29 cellular contexts compared by ENCODE assay signal in the genomic region with DNA sequence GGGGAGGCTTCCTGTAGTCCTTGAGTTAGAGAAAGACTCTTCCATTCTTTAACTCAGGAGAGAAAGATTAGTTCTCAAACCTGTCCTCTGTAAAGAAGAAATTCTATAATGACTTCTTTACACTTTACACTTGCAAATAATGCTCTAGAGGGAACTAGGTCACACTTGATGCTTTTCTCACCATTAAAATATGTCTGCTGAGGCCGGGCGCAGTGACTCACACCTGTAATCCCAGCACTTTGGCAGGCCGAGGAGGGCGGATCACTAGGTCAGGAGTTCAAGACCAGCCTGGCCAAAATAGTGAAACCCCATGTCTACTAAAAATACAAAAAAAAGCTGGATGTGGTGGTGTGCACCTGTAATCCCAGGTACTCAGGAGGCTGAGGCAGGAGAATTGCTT. TPM values are rescaled to one million over a fixed set of nuclear protein-coding genes. Genes with fewer than 3 reads are reported as not detected.
A peak's percentile ranks its signal among the peaks of the same experiment; 100 is the strongest.
DNase-seq lines count a peak whose midpoint lies in the region; ATAC-seq and TF ChIP-seq lines count a peak whose summit lies in the region.
"Had no signal": no experiment of that assay in that cellular context is flagged by ENCODE, and none has a peak within 500 bp of the region (broad histone marks: within the 10 kb centered on the region; RNA-seq: fewer than 3 reads in every experiment).

No MANE protein-coding gene starts in this region.

- H3K4me1 ChIP-seq in stomach: peaks cover 13 to 69% (median 34%) of the 10 kb centered on the region in 4 donors
- H3K4me1 ChIP-seq: uterus had no signal

- peak overlapping the region; percentile 92 for H3K4me3 Mint-ChIP-seq in osteocyte (ENCODE audit: unreplicated experiment)
- H3K4me3 Mint-ChIP-seq: central memory CD8-positive, alpha-beta T cell; naive B cell; stimulated activated memory B cell treated with anti-CD40 and anti-IgM and Interleukin-4, amounts not matched to agents 10 μg/mL and 1 μg/mL and 100 μg/mL, for 72 hours; WTC11 had no signal

- no peak for TF ChIP-seq POLR2A in stomach (IDR thresholded peaks at IDR 0.05)

- ATAC-seq in GM21423 (IDR thresholded peaks at IDR 0.05; ENCODE audit: unreplicated experiment) (no peak), GM18520 (IDR thresholded peaks at IDR 0.05; ENCODE audit: unreplicated experiment) (no peak)
- ATAC-seq: activated naive CD4-positive, alpha-beta T cell treated with anti-CD3 and anti-CD28 coated beads, Interleukin-2, amount 50 U/mL, for 72 hours; heart right ventricle; HepG2; stimulated activated memory B cell treated with anti-CD40 and anti-IgM and Interleukin-4, amounts not matched to agents 10 μg/mL and 1 μg/mL and 100 μg/mL, for 72 hours; WTC11 had no signal

- no peak for TF ChIP-seq EP300 in stomach (IDR thresholded peaks at IDR 0.05)

- peak; percentile 78 for DNase-seq in EL
- peak; percentile 79 for DNase-seq in MG63
- peak; percentile 64 for DNase-seq in brain microvascular endothelial cell
- DNase-seq in osteocyte (ENCODE audit: extremely low spot score, unreplicated experiment): no peak
- DNase-seq in stomach: no peak
- no peak for DNase-seq in activated CD4-positive, CD25-positive, alpha-beta regulatory T cell (lab: John Stamatoyannopoulos, UW)
- DNase-seq: activated CD8-positive, alpha-beta memory T cell treated with anti-CD3 and anti-CD28 coated beads, Interleukin-2, amount 50 U/mL, for 48 hours; C1 segment of cervical spinal cord; dorsolateral prefrontal cortex; GOT3; heart right ventricle; naive B cell; NCI-H1092; NCI-H187 treated with DMSO at 0.1 percent for 48 hours; NCI-H345; NCI-H748 treated with DMSO at 0.1 percent for 48 hours; nucleus accumbens; Right ventricle myocardium superior; stimulated activated CD4-positive, alpha-beta T cell treated with anti-CD3 and anti-CD28 coated beads, Interleukin-2, amount 100 ng/mL, for 48 hours; T-helper 9 cell; uterus had no signal

- TF ChIP-seq CTCF in brain microvascular endothelial cell (IDR thresholded peaks at IDR 0.05; ENCODE audit: low read depth, low read length, missing control alignments) (no peak), osteocyte (IDR thresholded peaks at IDR 0.05) (no peak), stomach (IDR thresholded peaks at IDR 0.05) (no peak)

- H3K27me3 ChIP-seq in MG63: no peaks in the 10 kb centered on the region
- H3K27me3 ChIP-seq in brain microvascular endothelial cell (replicated peaks): no peaks in the 10 kb centered on the region
- peaks cover 0 to 11% (median under 1%) of the 10 kb centered on the region in 3 donors for H3K27me3 ChIP-seq in stomach
- H3K27me3 ChIP-seq: uterus had no signal

- H3K27me3 Mint-ChIP-seq in osteocyte (ENCODE audit: unreplicated experiment): no peaks in the 10 kb centered on the region

- H3K27ac ChIP-seq in brain microvascular endothelial cell (peak overlapping the region; percentile 33), stomach (no peak overlapping the region)
- H3K27ac ChIP-seq: dorsolateral prefrontal cortex, heart right ventricle, uterus had no signal

- no peaks in the 10 kb centered on the region for H3K9me3 Mint-ChIP-seq in osteocyte (ENCODE audit: unreplicated experiment)
- H3K9me3 Mint-ChIP-seq: activated naive CD4-positive, alpha-beta T cell treated with anti-CD3 and anti-CD28 coated beads, Interleukin-2, amount 50 U/mL, for 72 hours; activated T-helper 2 cell treated with anti-CD3 and anti-CD28 coated beads, Interferon-gamma antibody, Interleukin-2, Interleukin-4, amounts not matched to agents 10 μg/mL and 5 μg/mL and 100 μg/mL, durations not matched to agents 14 hours and 24 hours and 36 hours; central memory CD8-positive, alpha-beta T cell; stimulated activated memory B cell treated with anti-CD40 and anti-IgM and Interleukin-4, amounts not matched to agents 10 μg/mL and 1 μg/mL and 100 μg/mL, for 72 hours; WTC11 had no signal

- whole genome bisulfite sequencing in stomach, 5 donors: 48 to 69% (median 58%) methylated on average over 4 of the region's 4 CpGs

- peak overlapping the region; percentile 97 for H3K27ac Mint-ChIP-seq in osteocyte (ENCODE audit: unreplicated experiment)
- H3K27ac Mint-ChIP-seq: activated naive CD4-positive, alpha-beta T cell treated with anti-CD3 and anti-CD28 coated beads, Interleukin-2, amount 50 U/mL, for 72 hours; activated T-helper 2 cell treated with anti-CD3 and anti-CD28 coated beads, Interferon-gamma antibody, Interleukin-2, Interleukin-4, amounts not matched to agents 10 μg/mL and 5 μg/mL and 100 μg/mL, durations not matched to agents 14 hours and 24 hours and 36 hours; naive B cell; stimulated activated memory B cell treated with anti-CD40 and anti-IgM and Interleukin-4, amounts not matched to agents 10 μg/mL and 1 μg/mL and 100 μg/mL, for 72 hours; WTC11 had no signal

- H3K36me3 Mint-ChIP-seq in osteocyte (ENCODE audit: unreplicated experiment): peaks cover 82% of the 10 kb centered on the region
- H3K36me3 Mint-ChIP-seq: activated naive CD4-positive, alpha-beta T cell treated with anti-CD3 and anti-CD28 coated beads, Interleukin-2, amount 50 U/mL, for 72 hours; naive B cell; stimulated activated memory B cell treated with anti-CD40 and anti-IgM and Interleukin-4, amounts not matched to agents 10 μg/mL and 1 μg/mL and 100 μg/mL, for 72 hours; WTC11 had no signal

- no peaks in the 10 kb centered on the region for H3K9me3 ChIP-seq in MG63
- H3K9me3 ChIP-seq in stomach: no peaks in the 10 kb centered on the region
- H3K9me3 ChIP-seq: heart right ventricle, uterus had no signal

- H3K4me3 ChIP-seq in MG63 (no peak overlapping the region), brain microvascular endothelial cell (ENCODE audit: low read depth, low read length) (no peak overlapping the region), stomach (no peak overlapping the region)
- H3K4me3 ChIP-seq: uterus had no signal

- H3K36me3 ChIP-seq in MG63 (peaks cover 59% of the 10 kb centered on the region), brain microvascular endothelial cell (replicated peaks) (peaks cover 18% of the 10 kb centered on the region), stomach (peaks cover 0 to 28% (median 11%) of the 10 kb centered on the region in 4 donors)
- H3K36me3 ChIP-seq: uterus had no signal

- in situ Hi-C loops in brain microvascular endothelial cell (cut with HindIII; ENCODE audit: low pct_ligation_motif_present, low sequenced_read_pairs): no loop called here

- peaks cover 86% of the 10 kb centered on the region for H3K4me1 Mint-ChIP-seq in osteocyte (ENCODE audit: unreplicated experiment)
- H3K4me1 Mint-ChIP-seq: central memory CD8-positive, alpha-beta T cell had no signal

- intact Hi-C loops in stomach (cut with DNase I; ENCODE audit: low total_unique reads): no loop called here

RNA-seq across cellular contexts. Expression of gene NTN4, which starts 6.3 kb away (rescaled TPM):
- total RNA-seq in MG63 (2014; rRNA removed; shearing (Covaris generic); ENCODE audit: low replicate concordance): 39.1 and 43.1 TPM in 2 replicates
- 654 and 670 TPM in 2 replicates for total RNA-seq in osteocyte
- total RNA-seq in stomach: 100 to 1,000 TPM in 1 of 5 donors, 10 to 100 TPM in 4; 11.0 to 110 (median 50.7) TPM
- 10 to 100 TPM; 10.5 to 23.5 (median 13.0) TPM for polyA plus RNA-seq in stomach
- total RNA-seq: activated naive CD4-positive, alpha-beta T cell treated with anti-CD3 and anti-CD28 coated beads, Interleukin-2, amount 50 U/mL, for 72 hours; activated T-helper 2 cell treated with anti-CD3 and anti-CD28 coated beads, Interferon-gamma antibody, Interleukin-2, Interleukin-4, amounts not matched to agents 10 μg/mL and 5 μg/mL and 100 μg/mL, durations not matched to agents 14 hours and 24 hours and 36 hours had no signal

Comparison
In these comparisons a context has a peak if more than half of its experiments do, and no peak if none do; other contexts are left out.
1. DNase-seq: peak in EL (single experiment), MG63 (single experiment) and brain microvascular endothelial cell (single experiment); none in osteocyte (single experiment), stomach (single experiment) and activated CD4-positive, CD25-positive, alpha-beta regulatory T cell (0 of 4).